24 cellular contexts compared by ENCODE assay signal in the genomic region with DNA sequence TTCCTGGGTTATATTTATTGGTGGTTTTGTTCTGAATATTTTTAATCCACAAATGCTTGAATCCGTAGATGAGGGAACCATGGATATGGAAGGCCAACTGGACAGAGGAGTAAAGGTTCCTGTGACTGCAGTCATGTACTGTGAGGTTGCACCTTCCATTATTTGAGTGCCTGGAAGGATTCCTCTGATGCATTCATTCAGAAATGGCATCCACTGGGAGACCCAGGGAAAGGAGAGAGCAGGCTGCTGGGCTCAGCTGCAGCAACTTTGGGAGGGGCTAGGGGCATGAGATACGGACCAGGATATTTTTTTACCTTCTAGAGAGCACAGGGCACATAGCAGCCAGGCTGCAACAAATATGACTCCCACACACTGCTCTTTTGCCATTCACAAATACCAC.
"Had no signal": no experiment of that assay in that cellular context is flagged by ENCODE, and none has a peak within 500 bp of the region (broad histone marks: within the 10 kb centered on the region; RNA-seq: fewer than 3 reads in every experiment).

No MANE protein-coding gene starts in this region.

- H3K4me3 Mint-ChIP-seq: IgD-negative memory B cell had no signal

- DNase-seq: Kasumi-1, MM.1S, NCI-H1092 treated with DMSO at 0.1 percent for 48 hours, NCI-H1436, NCI-H187, NCI-H2029, NCI-H2081 treated with DMSO at 0.1 percent for 48 hours, NCI-H2171, NCI-H226, NCI-H446, NCI-H510A, NCI-H524 treated with DMSO at 0.1 percent for 48 hours, NCI-H69, NCI-H774, PC-3, SHP77 treated with DMSO at 0.1 percent for 48 hours, SJCRH30 had no signal

- H3K4me3 ChIP-seq: K562, SJCRH30 had no signal

- H3K9me3 ChIP-seq: SJCRH30 had no signal

- H3K4me1 Mint-ChIP-seq: IgD-negative memory B cell had no signal

- H3K27me3 Mint-ChIP-seq: IgD-negative memory B cell had no signal

- H3K27ac Mint-ChIP-seq: IgD-negative memory B cell had no signal

- H3K9me3 Mint-ChIP-seq: IgD-negative memory B cell had no signal

- H3K4me1 ChIP-seq: SJCRH30 had no signal

- H3K4me2 ChIP-seq: KMS-11 had no signal

- H3K27ac ChIP-seq: HL-60, KMS-11, RWPE1, SJCRH30 had no signal

- ATAC-seq: Panc1, PC-3, SK-N-SH treated with all-trans-retinoic acid at 6 μM for 48 hours had no signal
